In genomic region chr1:59220356-59220755, GRCh38 we compare ENCODE assay signal across 25 cellular contexts.
DNase-seq lines count a peak whose midpoint lies in the region; ATAC-seq, FAIRE-seq and TF ChIP-seq lines count a peak whose summit lies in the region.
"Had no signal": no experiment of that assay in that cellular context is flagged by ENCODE, and none has a peak within 500 bp of the region (broad histone marks: within the 10 kb centered on the region; RNA-seq: fewer than 3 reads in every experiment).

No MANE protein-coding gene starts in this region.

- H4K20me1 ChIP-seq in HepG2 (ENCODE audit: insufficient read depth, low read length), result no peaks in the 10 kb centered on the region

- H3K36me3 Mint-ChIP-seq in glutamatergic neuron (ENCODE audit: unreplicated experiment) (peaks cover 16% of the 10 kb centered on the region), osteocyte (ENCODE audit: unreplicated experiment) (peaks cover 2% of the 10 kb centered on the region)

- H2AFZ ChIP-seq in HepG2 (ENCODE audit: low read length) (no peak overlapping the region), mesenchymal stem cell (ENCODE audit: low read depth, low read length) (no peak overlapping the region)

- H3K4me1 Mint-ChIP-seq in glutamatergic neuron (ENCODE audit: low read depth, unreplicated experiment) (no peaks in the 10 kb centered on the region), osteocyte (ENCODE audit: unreplicated experiment) (peaks cover 21% of the 10 kb centered on the region)
- H3K4me1 Mint-ChIP-seq: immature natural killer cell, T-helper 17 cell had no signal

- H3K9ac ChIP-seq in HepG2 (ENCODE audit: insufficient read depth, low read depth, low read length), result no peak overlapping the region
- H3K9ac ChIP-seq in mesenchymal stem cell (ENCODE audit: low read length), result no peak overlapping the region

- H3K9me3 Mint-ChIP-seq in glutamatergic neuron (ENCODE audit: unreplicated experiment) (peaks cover 1% of the 10 kb centered on the region), osteocyte (ENCODE audit: unreplicated experiment) (peaks cover 9% of the 10 kb centered on the region)

- intact Hi-C loops in HepG2 (cut with micrococcal nuclease; ENCODE audit: unreplicated experiment) (no loop called here), right lobe of liver (cut with DNase I) (loop anchor here in 1 of 2 donors (5.0 kb wide), 1 partner anchor 67 kb away; no protein-coding TSS in a partner anchor), upper lobe of right lung (cut with DNase I) (no loop called here)

- no TSS peak for BruUV-seq in HepG2 (replicated peaks; lab: Mats Ljungman, UMichigan)

- H3K23ac ChIP-seq in mesenchymal stem cell (ENCODE audit: low read length in 2 of 2), result no peak overlapping the region

- DNase-seq in HepG2 (ENCODE audit: low spot score), result no peak
- no peak for DNase-seq in right lobe of liver
- peak; percentile 69 for DNase-seq in RPMI7951 (ENCODE audit: low read depth)
- DNase-seq in mesenchymal stem cell, result no peak
- no peak for DNase-seq in upper lobe of right lung
- no peak for DNase-seq in glutamatergic neuron
- DNase-seq in osteocyte (ENCODE audit: extremely low spot score, unreplicated experiment), result no peak
- DNase-seq in nucleus accumbens (lab: John Stamatoyannopoulos, UW), result no peak
- DNase-seq: activated CD4-positive, alpha-beta T cell treated with anti-CD3 and anti-CD28 coated beads, Interleukin-2, amount 50 U/mL, for 48 hours; activated gamma-delta T cell; C1 segment of cervical spinal cord; DMS 273 treated with DMSO at 0.1 percent for 48 hours; dorsolateral prefrontal cortex; GOT3; immature natural killer cell; left ventricle myocardium superior; NCI-H1105; NCI-H510A treated with DMSO at 0.1 percent for 48 hours; SIG-M5; T-helper 17 cell had no signal

- no peaks in the 10 kb centered on the region for H3K79me1 ChIP-seq in mesenchymal stem cell (replicated peaks; ENCODE audit: low read length, poor library complexity, severe bottlenecking)

- H3K79me2 ChIP-seq in HepG2 (ENCODE audit: insufficient read depth, low read length), result no peaks in the 10 kb centered on the region

- H2BK15ac ChIP-seq in mesenchymal stem cell (ENCODE audit: low read depth, poor library complexity, severe bottlenecking), result no peak overlapping the region

- no peak overlapping the region for H3K27ac ChIP-seq in HepG2 (ENCODE audit: extremely low read length, insufficient read depth, low read length)
- no peak overlapping the region for H3K27ac ChIP-seq in right lobe of liver
- H3K27ac ChIP-seq in mesenchymal stem cell (ENCODE audit: low read length, poor library complexity, severe bottlenecking), result peak overlapping the region; percentile 78
- H3K27ac ChIP-seq in upper lobe of right lung, result no peak overlapping the region
- H3K27ac ChIP-seq: cardiac muscle cell, dorsolateral prefrontal cortex, thoracic aorta, VCaP had no signal

- no peak for TF ChIP-seq CTCF in HepG2 (CRISPR knock-in tag; IDR thresholded peaks at IDR 0.05)
- TF ChIP-seq CTCF in right lobe of liver (IDR thresholded peaks at IDR 0.05), result no peak
- no peak for TF ChIP-seq CTCF in upper lobe of right lung (IDR thresholded peaks at IDR 0.05)
- TF ChIP-seq CTCF in glutamatergic neuron (IDR thresholded peaks at IDR 0.05; ENCODE audit: partially characterized antibody, unreplicated experiment), result no peak
- TF ChIP-seq CTCF in osteocyte (IDR thresholded peaks at IDR 0.05), result no peak

- H4K8ac ChIP-seq in mesenchymal stem cell (ENCODE audit: low read length), result peak overlapping the region; percentile 10

- H3K9me3 ChIP-seq in HepG2 (ENCODE audit: low read length), result no peaks in the 10 kb centered on the region
- no peaks in the 10 kb centered on the region for H3K9me3 ChIP-seq in right lobe of liver
- H3K9me3 ChIP-seq in mesenchymal stem cell (ENCODE audit: control insufficient read depth, low read length), result no peaks in the 10 kb centered on the region
- H3K9me3 ChIP-seq in upper lobe of right lung, result no peaks in the 10 kb centered on the region
- H3K9me3 ChIP-seq: thoracic aorta had no signal

- TF ChIP-seq POLR2A in HepG2 (IDR thresholded peaks at IDR 0.05; ENCODE audit: insufficient read depth in 1 of 2, low read depth in 2 of 2, low read length in 2 of 2), result no peak
- no peak for TF ChIP-seq POLR2A in right lobe of liver (IDR thresholded peaks at IDR 0.05)

- TF ChIP-seq EP300 in HepG2 (IDR thresholded peaks at IDR 0.05; ENCODE audit: low read depth in 2 of 2, low read length in 2 of 2) (no peak), HepG2 (CRISPR knock-in tag; IDR thresholded peaks at IDR 0.05; ENCODE audit: borderline replicate concordance) (no peak)

- 7% methylated on average over 4 of the region's 5 CpGs for WGBS in HepG2 (ENCODE audit: low lambda C conversion rate)
- WGBS in right lobe of liver (ENCODE audit: insufficient coverage, low coverage, low lambda C conversion rate, missing lambda C conversion rate), result 69% methylated on average over 4 of the region's 5 CpGs
- 89% methylated on average over 5 of the region's 5 CpGs for WGBS in mesenchymal stem cell

- TF ChIP-seq RAD21 in HepG2 (CRISPR knock-in tag; IDR thresholded peaks at IDR 0.05), result no peak

- no peak overlapping the region for H3K4me3 Mint-ChIP-seq in glutamatergic neuron (ENCODE audit: unreplicated experiment)
- H3K4me3 Mint-ChIP-seq in osteocyte (ENCODE audit: unreplicated experiment), result no peak overlapping the region
- H3K4me3 Mint-ChIP-seq: immature natural killer cell, T-helper 17 cell had no signal

- H3K4ac ChIP-seq in mesenchymal stem cell (ENCODE audit: low read depth in 1 of 2, low read length in 2 of 2), result no peak overlapping the region

- H4K91ac ChIP-seq in mesenchymal stem cell (ENCODE audit: low read length), result no peak overlapping the region

- peaks cover 53% of the 10 kb centered on the region for H3K4me1 ChIP-seq in HepG2 (ENCODE audit: insufficient read depth, low read length)
- H3K4me1 ChIP-seq in right lobe of liver, result peaks cover 0 to 15% (median 6%) of the 10 kb centered on the region in 4 donors
- H3K4me1 ChIP-seq in mesenchymal stem cell (ENCODE audit: control insufficient read depth, insufficient read depth, low read depth, low read length), result peaks cover 17% of the 10 kb centered on the region
- H3K4me1 ChIP-seq in upper lobe of right lung, result no peaks in the 10 kb centered on the region

- H3K18ac ChIP-seq in mesenchymal stem cell (ENCODE audit: low read depth in 1 of 2, low read length in 2 of 2), result peak overlapping the region in 1 of 2 experiments; percentile 18

- H2BK5ac ChIP-seq in mesenchymal stem cell (ENCODE audit: low read depth, low read length, poor library complexity, severe bottlenecking), result peak overlapping the region; percentile 1

- H3K14ac ChIP-seq in mesenchymal stem cell (ENCODE audit: low read length in 2 of 2), result no peak overlapping the region

- H2AK5ac ChIP-seq in mesenchymal stem cell (ENCODE audit: low read length, severe bottlenecking), result no peak overlapping the region

- H3K27ac Mint-ChIP-seq in glutamatergic neuron (ENCODE audit: unreplicated experiment) (no peak overlapping the region), osteocyte (ENCODE audit: unreplicated experiment) (no peak overlapping the region)
- H3K27ac Mint-ChIP-seq: immature natural killer cell, T-helper 17 cell had no signal

- in situ Hi-C loops in HepG2 (cut with HindIII; ENCODE audit: extremely low pct_ligation_motif_present, low pct_unique_long_range_greater_than_20kb), result no loop called here

- H3K36me3 ChIP-seq in HepG2 (replicated peaks in 1 of 2; ENCODE audit: control insufficient read depth in 1 of 2, insufficient read depth in 2 of 2, low read length in 2 of 2), result no peaks in the 10 kb centered on the region
- H3K36me3 ChIP-seq in right lobe of liver, result no peaks in the 10 kb centered on the region
- H3K36me3 ChIP-seq in mesenchymal stem cell (ENCODE audit: control insufficient read depth in 1 of 2, insufficient read depth in 2 of 2, low read depth in 1 of 2, low read length in 2 of 2), result no peaks in the 10 kb centered on the region
- H3K36me3 ChIP-seq in upper lobe of right lung, result no peaks in the 10 kb centered on the region
- H3K36me3 ChIP-seq: cardiac muscle cell, thoracic aorta had no signal

- no peak overlapping the region for H3K4me3 ChIP-seq in HepG2 (replicated peaks in 1 of 3; ENCODE audit: insufficient read depth in 1 of 3, low read depth in 2 of 3, low read length in 3 of 3)
- H3K4me3 ChIP-seq in right lobe of liver, result no peak overlapping the region
- no peak overlapping the region for H3K4me3 ChIP-seq in mesenchymal stem cell (ENCODE audit: insufficient read depth in 1 of 2, low read depth in 1 of 2, low read length in 2 of 2)
- no peak overlapping the region for H3K4me3 ChIP-seq in upper lobe of right lung
- H3K4me3 ChIP-seq: cardiac muscle cell, dorsolateral prefrontal cortex, thoracic aorta had no signal

- H3K27me3 Mint-ChIP-seq in glutamatergic neuron (ENCODE audit: unreplicated experiment) (peaks cover 2% of the 10 kb centered on the region), osteocyte (ENCODE audit: unreplicated experiment) (peaks cover 25% of the 10 kb centered on the region)
- H3K27me3 Mint-ChIP-seq: T-helper 17 cell had no signal

- H3K4me2 ChIP-seq in HepG2 (ENCODE audit: low read depth, low read length) (no peak overlapping the region), mesenchymal stem cell (ENCODE audit: low read length, poor library complexity, severe bottlenecking) (no peak overlapping the region)

- H3K27me3 ChIP-seq in HepG2 (ENCODE audit: control insufficient read depth in 1 of 2, insufficient read depth in 2 of 2, low read length in 2 of 2) (0 out of 5 replicates have a peak, but pooled peaks cover 0 to 7% of the 10 kb centered on the region in 2 experiments), right lobe of liver (no peaks in the 10 kb centered on the region), mesenchymal stem cell (ENCODE audit: control insufficient read depth in 1 of 2, insufficient read depth in 1 of 2, low read length in 2 of 2) (no peaks in the 10 kb centered on the region), upper lobe of right lung (no peaks in the 10 kb centered on the region)
- H3K27me3 ChIP-seq: cardiac muscle cell, dorsolateral prefrontal cortex had no signal

- no peak overlapping the region for H2BK120ac ChIP-seq in mesenchymal stem cell (ENCODE audit: low read depth, low read length)

- ATAC-seq in HepG2, result no peak
- ATAC-seq in right lobe of liver, result no peak
- ATAC-seq in upper lobe of right lung, result peak; percentile 47
- ATAC-seq: left ventricle myocardium superior, T-helper 17 cell had no signal

- POLR2A ChIA-PET in HepG2 (lab: Yijun Ruan, JAX), result interaction anchor here (1.9 kb wide), 1 partner anchor 437 kb away, joined by 4 read pairs; the partner anchor contains the start of gene JUN

- CTCF ChIA-PET in HepG2 (lab: Yijun Ruan, JAX; ENCODE audit: low intra/inter-chr PET ratio, low total read pairs), result no interaction called here

- FAIRE-seq in HepG2 (lab: Jason Lieb, UNC), result no peak
- FAIRE-seq: G401.6, GM19239 had no signal

- H2BK12ac ChIP-seq in mesenchymal stem cell (ENCODE audit: low read length in 2 of 2), result peak overlapping the region in 1 of 2 experiments; percentile 10

TF ChIP-seq in HepG2, 621 proteins besides CTCF, POLR2A, EP300 and RAD21 (continues in another document):
- TF ChIP-seq CEBPB (IDR thresholded peaks at IDR 0.05; ENCODE audit: borderline replicate concordance, low read depth, low read length) (0 out of 2 replicates have a peak, but pooled peaks have one; percentile 3), SAP130 (CRISPR knock-in tag; IDR thresholded peaks at IDR 0.05; ENCODE audit: low read depth) (no peak)
